1 cellular context compared by ENCODE assay signal in the genomic region with DNA sequence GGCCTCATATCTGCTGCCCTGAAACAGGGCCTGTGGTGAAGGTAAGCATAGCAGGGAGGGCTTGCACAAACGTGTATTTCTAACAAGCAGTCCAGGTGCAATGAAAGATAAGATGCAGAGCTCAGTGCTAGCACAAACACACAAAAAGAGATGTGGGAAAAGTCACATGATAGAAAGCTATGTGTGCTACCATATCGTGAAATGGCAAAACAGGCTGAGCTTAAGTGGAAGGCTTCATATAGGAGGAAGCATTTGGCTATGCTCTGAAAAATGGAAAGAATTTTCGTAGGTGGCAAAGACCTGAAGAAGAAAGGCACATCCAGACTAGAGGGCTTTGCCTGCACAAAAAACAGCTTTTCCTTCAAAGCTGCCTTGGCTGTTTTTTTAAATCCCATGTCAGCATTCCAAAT.
TF ChIP-seq lines count a peak whose summit lies in the region.

No MANE protein-coding gene starts in this region.

TF ChIP-seq in K562, 482 proteins besides CTCF, POLR2A, EP300 and RAD21 (continued from another document):
- peak; percentile 58; the same call in 1 of the 2 replicates for TF ChIP-seq JUN (IDR thresholded peaks at IDR 0.05; ENCODE audit: borderline replicate concordance, low read depth, low read length)
- TF ChIP-seq JUN (CRISPR knock-in tag; IDR thresholded peaks at IDR 0.05; ENCODE audit: borderline replicate concordance) = no peak
- TF ChIP-seq, protein P1, sequence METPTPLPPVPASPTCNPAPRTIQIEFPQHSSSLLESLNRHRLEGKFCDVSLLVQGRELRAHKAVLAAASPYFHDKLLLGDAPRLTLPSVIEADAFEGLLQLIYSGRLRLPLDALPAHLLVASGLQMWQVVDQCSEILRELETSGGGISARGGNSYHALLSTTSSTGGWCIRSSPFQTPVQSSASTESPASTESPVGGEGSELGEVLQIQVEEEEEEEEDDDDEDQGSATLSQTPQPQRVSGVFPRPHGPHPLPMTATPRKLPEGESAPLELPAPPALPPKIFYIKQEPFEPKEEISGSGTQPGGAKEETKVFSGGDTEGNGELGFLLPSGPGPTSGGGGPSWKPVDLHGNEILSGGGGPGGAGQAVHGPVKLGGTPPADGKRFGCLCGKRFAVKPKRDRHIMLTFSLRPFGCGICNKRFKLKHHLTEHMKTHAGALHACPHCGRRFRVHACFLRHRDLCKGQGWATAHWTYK (CRISPR knock-in tag; IDR thresholded peaks at IDR 0.05) = 0 out of 2 replicates have a peak, but pooled peaks have one; percentile 33
- TF ChIP-seq TARDBP (IDR thresholded peaks at IDR 0.05) = 0 out of 2 replicates have a peak, but pooled peaks have one; percentile 36
- TF ChIP-seq, protein P2, sequence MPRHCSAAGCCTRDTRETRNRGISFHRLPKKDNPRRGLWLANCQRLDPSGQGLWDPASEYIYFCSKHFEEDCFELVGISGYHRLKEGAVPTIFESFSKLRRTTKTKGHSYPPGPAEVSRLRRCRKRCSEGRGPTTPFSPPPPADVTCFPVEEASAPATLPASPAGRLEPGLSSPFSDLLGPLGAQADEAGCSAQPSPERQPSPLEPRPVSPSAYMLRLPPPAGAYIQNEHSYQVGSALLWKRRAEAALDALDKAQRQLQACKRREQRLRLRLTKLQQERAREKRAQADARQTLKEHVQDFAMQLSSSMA (CRISPR knock-in tag; IDR thresholded peaks at IDR 0.05) = no peak
- TF ChIP-seq RCOR1 (IDR thresholded peaks at IDR 0.05; ENCODE audit: borderline replicate concordance in 1 of 2, low read depth in 2 of 2, low read length in 2 of 2) = peak; percentile 86 to 94; a peak in 3 of 4 replicates
- peak; percentile 63; the same call in 1 of the 2 replicates for TF ChIP-seq ZNF212 (CRISPR knock-in tag; IDR thresholded peaks at IDR 0.05)
- TF ChIP-seq SIX5 (IDR thresholded peaks at IDR 0.05; ENCODE audit: borderline replicate concordance in 1 of 2, insufficient read depth in 1 of 2, low read depth in 1 of 2, low read length in 2 of 2) = no peak
- TF ChIP-seq ZNF224 (CRISPR knock-in tag; IDR thresholded peaks at IDR 0.05) = no peak
- peak; percentile 69; the same call in 1 of the 2 replicates for TF ChIP-seq JUND (IDR thresholded peaks at IDR 0.05; ENCODE audit: borderline replicate concordance, low read depth, low read length)
- peak; percentile 73; the same call in 2 of the 3 replicates for TF ChIP-seq JUND (tag; IDR thresholded peaks at IDR 0.05; ENCODE audit: borderline replicate concordance, low read depth, low read length)
- no peak for TF ChIP-seq BRD9 (IDR thresholded peaks at IDR 0.05; ENCODE audit: low read depth, partially characterized antibody)
- no peak for TF ChIP-seq RBM39 (optimal IDR thresholded peaks at IDR 0.05; ENCODE audit: low read depth, low read length)
- TF ChIP-seq ZNF766 (CRISPR knock-in tag; conservative IDR thresholded peaks at IDR 0.05) = peak; percentile 70
- TF ChIP-seq ZNF79 (CRISPR knock-in tag; IDR thresholded peaks at IDR 0.05; ENCODE audit: low read depth) = no peak
- TF ChIP-seq ZNF316 (IDR thresholded peaks at IDR 0.05) = no peak; the same call in 1 of the 2 replicates
- TF ChIP-seq TGIF2 (CRISPR knock-in tag; IDR thresholded peaks at IDR 0.05) = no peak
- no peak for TF ChIP-seq ZNF184 (CRISPR knock-in tag; IDR thresholded peaks at IDR 0.05)
- TF ChIP-seq ZBED1 (IDR thresholded peaks at IDR 0.05) = peak; percentile 50; the same call in 1 of the 2 replicates
- TF ChIP-seq ZNF41 (CRISPR knock-in tag; conservative IDR thresholded peaks at IDR 0.05) = peak; percentile 69
- peak in 1 of 2 experiments; percentile 59; a peak in 2 of 4 replicates for TF ChIP-seq SRF (CRISPR knock-in tag; IDR thresholded peaks at IDR 0.05)
- no peak for TF ChIP-seq NCOA2 (IDR thresholded peaks at IDR 0.05; ENCODE audit: partially characterized antibody in 2 of 2)
- no peak for TF ChIP-seq ETS2 (tag; IDR thresholded peaks at IDR 0.05; ENCODE audit: borderline replicate concordance, poor library complexity, severe bottlenecking)
- TF ChIP-seq ZC3H8 (IDR thresholded peaks at IDR 0.05) = no peak
- TF ChIP-seq MYC (IDR thresholded peaks at IDR 0.05; ENCODE audit: low read depth, low read length) = peak; percentile 52
- TF ChIP-seq MYC (CRISPR knock-in tag; IDR thresholded peaks at IDR 0.05; ENCODE audit: borderline replicate concordance, low read depth) = no peak
- peak; percentile 71 for TF ChIP-seq CREM (IDR thresholded peaks at IDR 0.05; ENCODE audit: low read depth)
- TF ChIP-seq ZNF23 (CRISPR knock-in tag; IDR thresholded peaks at IDR 0.05) = 0 out of 2 replicates have a peak, but pooled peaks have one; percentile 26
- TF ChIP-seq, protein P3, sequence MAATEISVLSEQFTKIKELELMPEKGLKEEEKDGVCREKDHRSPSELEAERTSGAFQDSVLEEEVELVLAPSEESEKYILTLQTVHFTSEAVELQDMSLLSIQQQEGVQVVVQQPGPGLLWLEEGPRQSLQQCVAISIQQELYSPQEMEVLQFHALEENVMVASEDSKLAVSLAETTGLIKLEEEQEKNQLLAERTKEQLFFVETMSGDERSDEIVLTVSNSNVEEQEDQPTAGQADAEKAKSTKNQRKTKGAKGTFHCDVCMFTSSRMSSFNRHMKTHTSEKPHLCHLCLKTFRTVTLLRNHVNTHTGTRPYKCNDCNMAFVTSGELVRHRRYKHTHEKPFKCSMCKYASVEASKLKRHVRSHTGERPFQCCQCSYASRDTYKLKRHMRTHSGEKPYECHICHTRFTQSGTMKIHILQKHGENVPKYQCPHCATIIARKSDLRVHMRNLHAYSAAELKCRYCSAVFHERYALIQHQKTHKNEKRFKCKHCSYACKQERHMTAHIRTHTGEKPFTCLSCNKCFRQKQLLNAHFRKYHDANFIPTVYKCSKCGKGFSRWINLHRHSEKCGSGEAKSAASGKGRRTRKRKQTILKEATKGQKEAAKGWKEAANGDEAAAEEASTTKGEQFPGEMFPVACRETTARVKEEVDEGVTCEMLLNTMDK (IDR thresholded peaks at IDR 0.05; ENCODE audit: borderline replicate concordance, insufficient read depth, low read depth, low read length, poor library complexity, severe bottlenecking) = no peak
- TF ChIP-seq, protein P4, sequence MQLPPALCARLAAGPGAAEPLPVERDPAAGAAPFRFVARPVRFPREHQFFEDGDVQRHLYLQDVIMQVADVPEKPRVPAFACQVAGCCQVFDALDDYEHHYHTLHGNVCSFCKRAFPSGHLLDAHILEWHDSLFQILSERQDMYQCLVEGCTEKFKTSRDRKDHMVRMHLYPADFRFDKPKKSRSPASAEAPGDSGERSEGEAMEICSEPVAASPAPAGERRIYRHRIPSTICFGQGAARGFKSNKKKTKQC (CRISPR knock-in tag; IDR thresholded peaks at IDR 0.05) = no peak
- TF ChIP-seq ZNF253 (CRISPR knock-in tag; conservative IDR thresholded peaks at IDR 0.05) = no peak
- TF ChIP-seq, protein P5, sequence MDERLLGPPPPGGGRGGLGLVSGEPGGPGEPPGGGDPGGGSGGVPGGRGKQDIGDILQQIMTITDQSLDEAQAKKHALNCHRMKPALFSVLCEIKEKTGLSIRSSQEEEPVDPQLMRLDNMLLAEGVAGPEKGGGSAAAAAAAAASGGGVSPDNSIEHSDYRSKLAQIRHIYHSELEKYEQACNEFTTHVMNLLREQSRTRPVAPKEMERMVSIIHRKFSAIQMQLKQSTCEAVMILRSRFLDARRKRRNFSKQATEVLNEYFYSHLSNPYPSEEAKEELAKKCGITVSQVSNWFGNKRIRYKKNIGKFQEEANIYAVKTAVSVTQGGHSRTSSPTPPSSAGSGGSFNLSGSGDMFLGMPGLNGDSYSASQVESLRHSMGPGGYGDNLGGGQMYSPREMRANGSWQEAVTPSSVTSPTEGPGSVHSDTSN (CRISPR knock-in tag; IDR thresholded peaks at IDR 0.05; ENCODE audit: low read depth) = no peak
- TF ChIP-seq, protein P5 (tag; conservative IDR thresholded peaks at IDR 0.05; ENCODE audit: low read depth) = no peak
- no peak for TF ChIP-seq PCBP2 (IDR thresholded peaks at IDR 0.05; ENCODE audit: low read depth, low read length, poor library complexity, severe bottlenecking)
- peak; percentile 74 for TF ChIP-seq C11orf30 (IDR thresholded peaks at IDR 0.05; ENCODE audit: low read depth)
- TF ChIP-seq NELFE (IDR thresholded peaks at IDR 0.05; ENCODE audit: insufficient read depth, insufficient read length) = no peak
- TF ChIP-seq, protein P6, sequence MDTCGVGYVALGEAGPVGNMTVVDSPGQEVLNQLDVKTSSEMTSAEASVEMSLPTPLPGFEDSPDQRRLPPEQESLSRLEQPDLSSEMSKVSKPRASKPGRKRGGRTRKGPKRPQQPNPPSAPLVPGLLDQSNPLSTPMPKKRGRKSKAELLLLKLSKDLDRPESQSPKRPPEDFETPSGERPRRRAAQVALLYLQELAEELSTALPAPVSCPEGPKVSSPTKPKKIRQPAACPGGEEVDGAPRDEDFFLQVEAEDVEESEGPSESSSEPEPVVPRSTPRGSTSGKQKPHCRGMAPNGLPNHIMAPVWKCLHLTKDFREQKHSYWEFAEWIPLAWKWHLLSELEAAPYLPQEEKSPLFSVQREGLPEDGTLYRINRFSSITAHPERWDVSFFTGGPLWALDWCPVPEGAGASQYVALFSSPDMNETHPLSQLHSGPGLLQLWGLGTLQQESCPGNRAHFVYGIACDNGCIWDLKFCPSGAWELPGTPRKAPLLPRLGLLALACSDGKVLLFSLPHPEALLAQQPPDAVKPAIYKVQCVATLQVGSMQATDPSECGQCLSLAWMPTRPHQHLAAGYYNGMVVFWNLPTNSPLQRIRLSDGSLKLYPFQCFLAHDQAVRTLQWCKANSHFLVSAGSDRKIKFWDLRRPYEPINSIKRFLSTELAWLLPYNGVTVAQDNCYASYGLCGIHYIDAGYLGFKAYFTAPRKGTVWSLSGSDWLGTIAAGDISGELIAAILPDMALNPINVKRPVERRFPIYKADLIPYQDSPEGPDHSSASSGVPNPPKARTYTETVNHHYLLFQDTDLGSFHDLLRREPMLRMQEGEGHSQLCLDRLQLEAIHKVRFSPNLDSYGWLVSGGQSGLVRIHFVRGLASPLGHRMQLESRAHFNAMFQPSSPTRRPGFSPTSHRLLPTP (IDR thresholded peaks at IDR 0.05; ENCODE audit: borderline replicate concordance, extremely low read depth, insufficient read length) = no peak
- TF ChIP-seq ZNF324 (CRISPR knock-in tag; IDR thresholded peaks at IDR 0.05) = 0 out of 2 replicates have a peak, but pooled peaks have one; percentile 40
- no peak for TF ChIP-seq FUS (optimal IDR thresholded peaks at IDR 0.05; ENCODE audit: low read depth, low read length)
- TF ChIP-seq, protein P7, sequence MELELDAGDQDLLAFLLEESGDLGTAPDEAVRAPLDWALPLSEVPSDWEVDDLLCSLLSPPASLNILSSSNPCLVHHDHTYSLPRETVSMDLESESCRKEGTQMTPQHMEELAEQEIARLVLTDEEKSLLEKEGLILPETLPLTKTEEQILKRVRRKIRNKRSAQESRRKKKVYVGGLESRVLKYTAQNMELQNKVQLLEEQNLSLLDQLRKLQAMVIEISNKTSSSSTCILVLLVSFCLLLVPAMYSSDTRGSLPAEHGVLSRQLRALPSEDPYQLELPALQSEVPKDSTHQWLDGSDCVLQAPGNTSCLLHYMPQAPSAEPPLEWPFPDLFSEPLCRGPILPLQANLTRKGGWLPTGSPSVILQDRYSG (tag; conservative IDR thresholded peaks at IDR 0.05; ENCODE audit: low read depth) = no peak
- TF ChIP-seq ZNF239 (CRISPR knock-in tag; IDR thresholded peaks at IDR 0.05) = peak; percentile 60; the same call in 1 of the 2 replicates
- TF ChIP-seq ZEB2 (IDR thresholded peaks at IDR 0.05) = peak; percentile 96
- no peak for TF ChIP-seq PTRF (tag; IDR thresholded peaks at IDR 0.05)
- TF ChIP-seq ZNF282 (CRISPR knock-in tag; IDR thresholded peaks at IDR 0.05) = no peak
- no peak for TF ChIP-seq NRF1 (conservative IDR thresholded peaks at IDR 0.05 in 1 of 2, IDR thresholded peaks at IDR 0.05 in 1 of 2)
- peak in 1 of 3 experiments; percentile 29 for TF ChIP-seq YY1 (IDR thresholded peaks at IDR 0.05; ENCODE audit: borderline replicate concordance in 1 of 3, control insufficient read depth in 1 of 3, extremely low read depth in 1 of 3, insufficient read depth in 3 of 3, insufficient read length in 1 of 3, insufficient replicate concordance in 2 of 3, low read depth in 1 of 3, low read length in 2 of 3)
- TF ChIP-seq PRMT5 (CRISPR knock-in tag; IDR thresholded peaks at IDR 0.05) = no peak
- no peak for TF ChIP-seq MCM5 (IDR thresholded peaks at IDR 0.05; ENCODE audit: low read depth)
- TF ChIP-seq RNF2 (IDR thresholded peaks at IDR 0.05) = peak; percentile 80
- 0 out of 2 replicates have a peak, but pooled peaks have one; percentile 11 for TF ChIP-seq KAT7 (CRISPR knock-in tag; IDR thresholded peaks at IDR 0.05; ENCODE audit: borderline replicate concordance)
